10 cellular contexts compared by ENCODE assay signal in genomic region chr12:47942327-47943230, GRCh38. TPM values are rescaled to one million over a fixed set of nuclear protein-coding genes. Genes with fewer than 3 reads are reported as not detected.
A peak's percentile ranks its signal among the peaks of the same experiment; 100 is the strongest.
DNase-seq lines count a peak whose midpoint lies in the region; ATAC-seq and TF ChIP-seq lines count a peak whose summit lies in the region.
"Had no signal": no experiment of that assay in that cellular context is flagged by ENCODE, and none has a peak within 500 bp of the region (broad histone marks: within the 10 kb centered on the region; RNA-seq: fewer than 3 reads in every experiment).

No MANE protein-coding gene starts in this region.

- H3K4me3 ChIP-seq in OCI-LY3 (ENCODE audit: low read length), result no peak overlapping the region
- no peak overlapping the region for H3K4me3 ChIP-seq in gastrocnemius medialis
- H3K4me3 ChIP-seq: adrenal gland, skin epidermis had no signal

- H3K4me1 ChIP-seq in OCI-LY3 (ENCODE audit: low read length) (no peaks in the 10 kb centered on the region), gastrocnemius medialis (peaks cover 0 to 5% of the 10 kb centered on the region in 2 donors)
- H3K4me1 ChIP-seq: adrenal gland had no signal

- in situ Hi-C loops in gastrocnemius medialis (cut with MboI; ENCODE audit: low sequenced_read_pairs in 4 of 4), result no loop called here

- intact Hi-C loops in gastrocnemius medialis (cut with DNase I; ENCODE audit: low total_unique reads), result loop anchor here (1.0 kb wide), 1 partner anchor 223 kb away; no protein-coding TSS in a partner anchor

- H3K4me2 ChIP-seq in OCI-LY3 (ENCODE audit: low read length), result no peak overlapping the region

- H3K36me3 ChIP-seq in OCI-LY3 (replicated peaks; ENCODE audit: low read depth, low read length) (no peaks in the 10 kb centered on the region), gastrocnemius medialis (no peaks in the 10 kb centered on the region)
- H3K36me3 ChIP-seq: adrenal gland had no signal

- H3K9me3 ChIP-seq in OCI-LY3 (ENCODE audit: insufficient read depth, low read length) (no peaks in the 10 kb centered on the region), gastrocnemius medialis (no peaks in the 10 kb centered on the region)
- H3K9me3 ChIP-seq: adrenal gland had no signal

- no peak for TF ChIP-seq POLR2A in gastrocnemius medialis (IDR thresholded peaks at IDR 0.05)

- peak; percentile 39 for DNase-seq in DMS53 treated with DMSO at 0.1 percent for 48 hours (lab: John Stamatoyannopoulos, UW; ENCODE audit: unreplicated experiment)
- DNase-seq in dermis blood vessel endothelial cell, result peak; percentile 28
- no peak for DNase-seq in gastrocnemius medialis
- DNase-seq in SIG-M5 treated with dmso at 0.1 percent for 504 hours (lab: John Stamatoyannopoulos, UW; ENCODE audit: unreplicated experiment), result no peak
- DNase-seq in EL, result no peak

- ATAC-seq in gastrocnemius medialis (no peak), GM21367 (IDR thresholded peaks at IDR 0.05; ENCODE audit: unreplicated experiment) (no peak), GM19023 (IDR thresholded peaks at IDR 0.05; ENCODE audit: unreplicated experiment) (no peak)

- H3K79me2 ChIP-seq in OCI-LY3 (ENCODE audit: low read length), result no peaks in the 10 kb centered on the region

- H3K9ac ChIP-seq in OCI-LY3 (ENCODE audit: low read length), result no peak overlapping the region

- no peak overlapping the region for H2AFZ ChIP-seq in OCI-LY3 (ENCODE audit: low read depth, low read length)

- H3K27ac ChIP-seq in OCI-LY3 (ENCODE audit: low read length) (no peak overlapping the region), gastrocnemius medialis (no peak overlapping the region)

- H4K20me1 ChIP-seq in OCI-LY3 (ENCODE audit: insufficient read depth, low read length), result no peaks in the 10 kb centered on the region

- peak; percentile 31; the same call in 1 of the 2 replicates for TF ChIP-seq CTCF in OCI-LY3 (IDR thresholded peaks at IDR 0.05; ENCODE audit: low read depth, low read length)
- TF ChIP-seq CTCF in gastrocnemius medialis (IDR thresholded peaks at IDR 0.05 in 4 of 5, conservative IDR thresholded peaks at IDR 0.05 in 1 of 5), result peak in 3 of 5 experiments; percentile 17 to 39 (median 17)

- H3K27me3 ChIP-seq in OCI-LY3 (ENCODE audit: low read depth, low read length) (peaks cover 8% of the 10 kb centered on the region), gastrocnemius medialis (peaks cover 3 to 5% (median 5%) of the 10 kb centered on the region in 3 donors)
- H3K27me3 ChIP-seq: adrenal gland had no signal

RNA-seq across cellular contexts. Expression of gene TMEM106C, which starts 20.8 kb away (rescaled TPM):
- total RNA-seq in dermis blood vessel endothelial cell (74.4 and 84.6 TPM in 2 replicates), gastrocnemius medialis (10 to 100 TPM; 11.8 to 27.1 (median 24.8) TPM)

RNA-seq across cellular contexts. Expression of gene VDR, which starts 37.8 kb away (rescaled TPM):
- total RNA-seq in dermis blood vessel endothelial cell (under 0.01 and 0.47 TPM in 2 replicates), gastrocnemius medialis (1 to 10 TPM; 3.2 to 6.1 (median 4.4) TPM)

Comparison
In these comparisons a context has a peak if more than half of its experiments do, and no peak if none do; other contexts are left out.
1. DNase-seq: peak in DMS53 treated with DMSO at 0.1 percent for 48 hours (single experiment) and dermis blood vessel endothelial cell (single experiment); none in gastrocnemius medialis (0 of 2), SIG-M5 treated with dmso at 0.1 percent for 504 hours (single experiment) and EL (single experiment).